ENCODE assay signal across 9 cellular contexts in the genomic region with DNA sequence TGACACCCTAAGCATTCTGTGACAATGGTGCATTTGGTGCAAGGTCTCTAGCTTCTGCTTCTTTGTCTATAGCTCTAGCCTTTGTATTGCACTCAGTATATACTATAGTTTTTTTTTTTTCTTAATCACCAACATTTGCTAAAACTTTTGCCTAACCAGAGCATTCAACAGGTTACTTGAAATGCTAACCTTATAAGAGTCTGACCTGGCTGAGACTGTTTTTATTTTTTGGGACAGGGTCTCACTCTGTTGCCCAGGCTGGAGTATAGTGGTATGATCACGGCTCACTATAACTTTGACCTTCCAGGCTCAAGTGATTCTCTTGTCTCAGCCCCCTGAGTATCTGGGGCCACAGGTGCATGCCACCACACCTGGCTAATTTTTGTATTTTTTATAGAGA.
"Had no signal": no experiment of that assay in that cellular context is flagged by ENCODE, and none has a peak within 500 bp of the region (broad histone marks: within the 10 kb centered on the region; RNA-seq: fewer than 3 reads in every experiment).

No MANE protein-coding gene starts in this region.

- H3K4me3 Mint-ChIP-seq: IgD-negative memory B cell had no signal

- H3K4me3 ChIP-seq: K562 had no signal

- H3K27ac Mint-ChIP-seq: IgD-negative memory B cell had no signal

- H3K27me3 Mint-ChIP-seq: IgD-negative memory B cell had no signal

- ATAC-seq: HepG2, K562 had no signal

- DNase-seq: IMR-90, Karpas-422, KBM-7, KG1 had no signal

- H3K4me2 ChIP-seq: KMS-11 had no signal

- H3K27ac ChIP-seq: HL-60, KMS-11 had no signal
